8 cellular contexts compared by ENCODE assay signal in the genomic region with DNA sequence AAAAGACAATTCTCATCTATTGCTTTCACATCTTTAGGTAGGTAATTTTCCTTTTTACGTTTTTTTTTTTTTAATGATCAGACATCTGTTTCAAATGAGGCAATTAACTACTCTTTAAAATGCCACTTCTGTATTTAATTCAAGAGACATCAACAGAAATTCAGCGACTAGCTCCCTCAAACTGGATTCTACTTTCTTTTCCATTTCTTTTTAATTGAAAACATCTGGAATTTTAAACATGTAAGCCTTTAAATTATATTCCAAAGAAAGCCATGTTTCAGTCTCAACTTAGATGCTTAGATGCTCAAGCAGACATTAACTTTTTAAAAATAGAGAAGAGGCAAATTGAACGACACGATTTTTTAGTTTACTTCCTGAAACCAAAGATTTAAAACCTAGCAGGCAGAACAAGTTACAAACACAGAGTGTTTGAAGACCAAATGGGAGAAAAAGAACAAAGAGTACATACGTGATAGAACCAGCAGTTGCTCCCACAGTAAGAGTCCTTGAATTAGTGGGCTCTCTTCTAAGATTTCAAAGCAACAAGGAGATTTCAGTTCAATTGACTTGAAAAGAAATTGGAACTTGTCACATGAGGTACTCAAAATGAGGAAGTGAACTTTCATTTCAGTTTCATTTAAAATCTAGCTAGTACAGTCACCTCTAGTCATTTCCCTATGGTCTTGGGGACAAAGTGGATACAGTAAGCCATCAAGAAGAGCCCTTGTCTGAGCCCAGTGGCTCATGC. TPM values are rescaled to one million over a fixed set of nuclear protein-coding genes. Genes with fewer than 3 reads are reported as not detected.
DNase-seq lines count a peak whose midpoint lies in the region; ATAC-seq, FAIRE-seq and TF ChIP-seq lines count a peak whose summit lies in the region.

A gene (minus strand): TSS at position 550 of the 748 bp plus-strand sequence. CDS start 1,015 bp downstream, outside the sequence.

- H3K27ac ChIP-seq in SJSA1 (peak within 1 kb of the TSS; percentile 66), endothelial cell of umbilical vein (ENCODE audit: insufficient read depth, low read depth, low read length) (peak within 1 kb of the TSS; percentile 80), neuronal stem cell (replicated peaks; ENCODE audit: low read length) (no peak within 1 kb of the TSS)

- H3K18ac ChIP-seq in neuronal stem cell (ENCODE audit: low read length) = no peak within 1 kb of the TSS

- no peak within 1 kb of the TSS for H3K23ac ChIP-seq in neuronal stem cell (ENCODE audit: low read depth, low read length, poor library complexity)

- H3K9ac ChIP-seq in endothelial cell of umbilical vein (replicated peaks; ENCODE audit: extremely low read depth, insufficient read depth, low read length) (peak within 1 kb of the TSS; percentile 69), neuronal stem cell (ENCODE audit: low read depth, low read length, poor library complexity) (no peak within 1 kb of the TSS)

- H2AFZ ChIP-seq in endothelial cell of umbilical vein (ENCODE audit: low read depth, low read length) = peak within 1 kb of the TSS; percentile 95
- H2AFZ ChIP-seq in neuronal stem cell (ENCODE audit: low read length) = peak within 1 kb of the TSS; percentile 48

- H3K27me3 ChIP-seq in SJSA1 (replicated peaks) = no peaks in the 10 kb centered on the region
- H3K27me3 ChIP-seq in endothelial cell of umbilical vein (ENCODE audit: control insufficient read depth in 2 of 2, insufficient read depth in 2 of 2, low read length in 2 of 2) = no peaks in the 10 kb centered on the region
- no peaks in the 10 kb centered on the region for H3K27me3 ChIP-seq in neuronal stem cell (ENCODE audit: control insufficient read depth in 3 of 3, insufficient read depth in 3 of 3, low read depth in 1 of 3, low read length in 3 of 3)

- H2BK120ac ChIP-seq in neuronal stem cell (ENCODE audit: low read depth, low read length) = no peak within 1 kb of the TSS

- no peaks in the 10 kb centered on the region for H3K9me1 ChIP-seq in endothelial cell of umbilical vein (replicated peaks; ENCODE audit: control insufficient read depth, extremely low read depth, insufficient read depth, low read length)

- peak; percentile 68 for ATAC-seq in HG03103 (IDR thresholded peaks at IDR 0.05; ENCODE audit: low read depth, unreplicated experiment)

- BruUV-seq in endothelial cell of umbilical vein (replicated peaks; lab: Mats Ljungman, UMichigan) = TSS peak; percentile 91

- no peak within 1 kb of the TSS for H2BK5ac ChIP-seq in neuronal stem cell (ENCODE audit: low read length)

- in situ Hi-C loops in GM18951 (cut with MboI; ENCODE audit: low sequenced_read_pairs, unreplicated experiment) = no loop called here

- no peak within 1 kb of the TSS for H4K91ac ChIP-seq in neuronal stem cell (ENCODE audit: low read depth, low read length, poor library complexity)

- no peaks in the 10 kb centered on the region for H3K79me2 ChIP-seq in endothelial cell of umbilical vein (ENCODE audit: control insufficient read depth, insufficient read depth, low read length)

- peak; percentile 58 for FAIRE-seq in endothelial cell of umbilical vein (lab: Jason Lieb, UNC)
- FAIRE-seq in HTR-8/SVneo (lab: Jason Lieb, UNC) = no peak

- peak; percentile 43 for TF ChIP-seq POLR2A in GM18951 (IDR thresholded peaks at IDR 0.05; ENCODE audit: extremely low read depth, insufficient read depth, insufficient read length)
- no peak for TF ChIP-seq POLR2A in endothelial cell of umbilical vein (IDR thresholded peaks at IDR 0.05; ENCODE audit: low read depth, low read length)

- H3K9me3 ChIP-seq in SJSA1 (replicated peaks) (no peaks in the 10 kb centered on the region), endothelial cell of umbilical vein (replicated peaks; ENCODE audit: control insufficient read depth, insufficient read depth, low read length) (no peaks in the 10 kb centered on the region), neuronal stem cell (replicated peaks in 1 of 2; ENCODE audit: control insufficient read depth in 2 of 2, insufficient read depth in 1 of 2, low read depth in 1 of 2, low read length in 2 of 2) (no peaks in the 10 kb centered on the region)

- no peak within 1 kb of the TSS for H2BK12ac ChIP-seq in neuronal stem cell (ENCODE audit: low read length)

- POLR2A ChIA-PET in endothelial cell of umbilical vein (lab: Charles Lee) = interaction anchor here (0.5 kb wide), 1 partner anchor 168 kb away, joined by 5 read pairs; no protein-coding TSS in a partner anchor

- peaks cover 19% of the 10 kb centered on the region for H3K4me1 ChIP-seq in SJSA1 (replicated peaks)
- peaks cover 23% of the 10 kb centered on the region for H3K4me1 ChIP-seq in endothelial cell of umbilical vein (ENCODE audit: control insufficient read depth, extremely low read depth, insufficient read depth, low read length)
- no peaks in the 10 kb centered on the region for H3K4me1 ChIP-seq in neuronal stem cell (ENCODE audit: control insufficient read depth in 2 of 2, insufficient read depth in 1 of 2, low read depth in 1 of 2, low read length in 2 of 2)

- CTCF ChIA-PET in endothelial cell of umbilical vein (lab: Charles Lee) = interaction anchor here (0.7 to 1.8 kb wide), 3 partner anchors 10 to 73 kb away, joined by 3 to 8 read pairs (median 5); no protein-coding TSS in a partner anchor

- H3K36me3 ChIP-seq in SJSA1 = no peaks in the 10 kb centered on the region
- H3K36me3 ChIP-seq in endothelial cell of umbilical vein (ENCODE audit: control insufficient read depth in 2 of 2, extremely low read depth in 1 of 2, insufficient read depth in 2 of 2, low read length in 2 of 2) = no peaks in the 10 kb centered on the region
- no peaks in the 10 kb centered on the region for H3K36me3 ChIP-seq in neuronal stem cell (replicated peaks in 1 of 2; ENCODE audit: control insufficient read depth in 2 of 2, insufficient read depth in 2 of 2, low read length in 2 of 2)

- no peak within 1 kb of the TSS for H2BK15ac ChIP-seq in neuronal stem cell (ENCODE audit: low read length)

- H3K14ac ChIP-seq in neuronal stem cell (ENCODE audit: low read length) = no peak within 1 kb of the TSS

- peak; percentile 14 for DNase-seq in Ammon's horn (ENCODE audit: low spot score)
- DNase-seq in SJSA1 (ENCODE audit: low read depth in 1 of 2, low spot score in 2 of 2) = peak in 1 of 2 experiments; percentile 54
- peak; percentile 58 for DNase-seq in endothelial cell of umbilical vein (ENCODE audit: low read depth, low spot score)
- DNase-seq in neuronal stem cell (ENCODE audit: low spot score) = no peak
- DNase-seq in NCI-H2081 (lab: John Stamatoyannopoulos, UW) = no peak
- DNase-seq in HTR-8/SVneo (ENCODE audit: insufficient read length, low spot score) = no peak

- H3K4ac ChIP-seq in neuronal stem cell (ENCODE audit: low read length) = no peak within 1 kb of the TSS

- dilution Hi-C loops in endothelial cell of umbilical vein (cut with MboI; ENCODE audit: extremely low pct_ligation_motif_present, low sequenced_read_pairs) = no loop called here

- no peaks in the 10 kb centered on the region for H3K79me1 ChIP-seq in neuronal stem cell (ENCODE audit: low read depth, low read length)

- no peaks in the 10 kb centered on the region for H4K20me1 ChIP-seq in endothelial cell of umbilical vein (replicated peaks; ENCODE audit: control insufficient read depth, extremely low read depth, insufficient read depth, low read length)

- no peak within 1 kb of the TSS for H4K8ac ChIP-seq in neuronal stem cell (ENCODE audit: low read depth, low read length)

- intact Hi-C loops in endothelial cell of umbilical vein (cut with micrococcal nuclease) = loop anchor here (2.0 kb wide), 2 partner anchors 15 to 69 kb away; a partner anchor contains a TSS

- no peak within 1 kb of the TSS for H2AK5ac ChIP-seq in neuronal stem cell (ENCODE audit: low read depth, low read length)

- peak within 1 kb of the TSS; percentile 47 for H3K4me2 ChIP-seq in endothelial cell of umbilical vein (ENCODE audit: insufficient read depth, low read length)
- no peak within 1 kb of the TSS for H3K4me2 ChIP-seq in neuronal stem cell (ENCODE audit: insufficient read depth, low read length, poor library complexity, severe bottlenecking)

- no peak for TF ChIP-seq CTCF in endothelial cell of umbilical vein (IDR thresholded peaks at IDR 0.05; ENCODE audit: extremely low read depth in 1 of 2, insufficient read depth in 1 of 2, low read depth in 1 of 2, low read length in 2 of 2)

- H3K4me3 ChIP-seq in SJSA1 = peak within 1 kb of the TSS; percentile 7; the same call in 1 of the 2 replicates
- H3K4me3 ChIP-seq in endothelial cell of umbilical vein (replicated peaks in 1 of 3; ENCODE audit: insufficient read depth in 1 of 3, low read depth in 1 of 3, low read length in 3 of 3) = peak within 1 kb of the TSS in 1 of 3 experiments; percentile 6
- no peak within 1 kb of the TSS for H3K4me3 ChIP-seq in neuronal stem cell (ENCODE audit: low read length in 2 of 2)

- no CpG with 5 or more reads among the region's 5 CpGs for WGBS in neuronal stem cell (ENCODE audit: extremely low coverage in 2 of 2, insufficient read length in 2 of 2, insufficient replicate concordance in 1 of 2), 2 donors

TF ChIP-seq in endothelial cell of umbilical vein, 7 proteins besides CTCF, POLR2A, EP300 and RAD21 (continues in another document):
- TF ChIP-seq MYC (IDR thresholded peaks at IDR 0.05; ENCODE audit: low read depth, low read length) = no peak
- TF ChIP-seq, protein P1, sequence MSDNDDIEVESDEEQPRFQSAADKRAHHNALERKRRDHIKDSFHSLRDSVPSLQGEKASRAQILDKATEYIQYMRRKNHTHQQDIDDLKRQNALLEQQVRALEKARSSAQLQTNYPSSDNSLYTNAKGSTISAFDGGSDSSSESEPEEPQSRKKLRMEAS (IDR thresholded peaks at IDR 0.05; ENCODE audit: insufficient read depth, insufficient read length) = no peak
- TF ChIP-seq FOS (IDR thresholded peaks at IDR 0.05; ENCODE audit: borderline replicate concordance, insufficient read depth, low read length) = no peak
- no peak for TF ChIP-seq GATA2 (IDR thresholded peaks at IDR 0.05; ENCODE audit: insufficient read depth, insufficient read length, low read depth, low read length)
- TF ChIP-seq POLR2AphosphoS5 (IDR thresholded peaks at IDR 0.05; ENCODE audit: insufficient read depth, low read depth, low read length) = no peak
- no peak for TF ChIP-seq EZH2 (IDR thresholded peaks at IDR 0.05; ENCODE audit: borderline replicate concordance, low read depth, low read length, severe bottlenecking)

RNA-seq across cellular contexts. Expression of the gene that starts here (rescaled TPM):
- total RNA-seq in SJSA1 (2014; rRNA removed; shearing (Covaris generic)) = 6.6 and 13.4 TPM in 2 replicates
- 5.7 and 11.1 TPM in 2 replicates for total RNA-seq in endothelial cell of umbilical vein
- 3.5 and 4.0 TPM in 2 replicates for polyA plus RNA-seq in endothelial cell of umbilical vein
- 5.6 and 6.6 TPM in 2 replicates for polyA plus RNA-seq in endothelial cell of umbilical vein (2011; cell fraction: cytosol; rRNA removed)
- polyA plus RNA-seq in endothelial cell of umbilical vein (2011; cell fraction: nucleus; rRNA removed) = 2.8 and 3.2 TPM in 2 replicates
- polyA plus RNA-seq in endothelial cell of umbilical vein (2012) = 2.8 and 7.5 TPM in 2 replicates
- polyA minus RNA-seq in endothelial cell of umbilical vein = 7.3 and 12.3 TPM in 2 replicates
- not detected for polyA minus RNA-seq in endothelial cell of umbilical vein (2011; cell fraction: cytosol; rRNA and poly(A)+ RNA removed)
- polyA minus RNA-seq in endothelial cell of umbilical vein (2011; cell fraction: nucleus; rRNA and poly(A)+ RNA removed) = 2.3 and 2.8 TPM in 2 replicates
- 0.06 TPM for polyA plus RNA-seq in neuronal stem cell (2013, experiment 1 of 2)
- 0.06 TPM for polyA plus RNA-seq in neuronal stem cell (2013, experiment 2 of 2)

Comparison
In these comparisons a context has a peak if more than half of its experiments do, and no peak if none do; other contexts are left out.
1. DNase-seq: peak in Ammon's horn (single experiment) and endothelial cell of umbilical vein (single experiment); none in neuronal stem cell (single experiment), NCI-H2081 (0 of 2) and HTR-8/SVneo (single experiment).